In genomic region chr2:10297950-10298349, GRCh38 we compare ENCODE assay signal across 9 cellular contexts. TPM values are rescaled to one million over a fixed set of nuclear protein-coding genes. Genes with fewer than 3 reads are reported as not detected.
A peak's percentile ranks its signal among the peaks of the same experiment; 100 is the strongest.
DNase-seq lines count a peak whose midpoint lies in the region; ATAC-seq, FAIRE-seq and TF ChIP-seq lines count a peak whose summit lies in the region.
"Had no signal": no experiment of that assay in that cellular context is flagged by ENCODE, and none has a peak within 500 bp of the region (broad histone marks: within the 10 kb centered on the region; RNA-seq: fewer than 3 reads in every experiment).

No MANE protein-coding gene starts in this region.

- no peak for ATAC-seq in memory B cell (ENCODE audit: low read depth)
- no peak for ATAC-seq in GM21390 (IDR thresholded peaks at IDR 0.05; ENCODE audit: unreplicated experiment)

- H3K27me3 Mint-ChIP-seq in memory B cell: no peaks in the 10 kb centered on the region

- peak; percentile 93 for DNase-seq in Daoy (ENCODE audit: low read depth)
- peak; percentile 44 for DNase-seq in SKM-1 (lab: John Stamatoyannopoulos, UW; ENCODE audit: unreplicated experiment)
- DNase-seq in amniotic epithelial cell (ENCODE audit: low read depth): peak; percentile 96
- no peak for DNase-seq in memory B cell (ENCODE audit: low spot score in 2 of 2)
- no peak for DNase-seq in HT-29 (ENCODE audit: low spot score)
- no peak for DNase-seq in D721Med (ENCODE audit: insufficient read length, low spot score)
- no peak for DNase-seq in NCI-H526 (lab: John Stamatoyannopoulos, UW)

- H3K36me3 Mint-ChIP-seq in memory B cell: peaks cover 2% of the 10 kb centered on the region

- no peak for TF ChIP-seq CTCF in D721Med (IDR thresholded peaks at IDR 0.05; ENCODE audit: insufficient read depth, missing control alignments)

- H3K27ac Mint-ChIP-seq in memory B cell: no peak overlapping the region

- H3K9me3 Mint-ChIP-seq in memory B cell: peaks cover 5% of the 10 kb centered on the region

- H3K4me3 Mint-ChIP-seq in memory B cell: peak overlapping the region; percentile 24
- H3K4me3 Mint-ChIP-seq: neural crest cell had no signal

- peaks cover 12% of the 10 kb centered on the region for H3K4me1 Mint-ChIP-seq in memory B cell

- FAIRE-seq in D721Med (lab: Jason Lieb, UNC): no peak

RNA-seq across cellular contexts. Expression of gene HPCAL1, which starts 4.8 kb away (rescaled TPM):
- 60.9 and 68.5 TPM in 2 replicates for total RNA-seq in Daoy (2014; rRNA removed; shearing (Covaris generic))
- total RNA-seq in HT-29 (2014; rRNA removed; shearing (Covaris generic)): 151 and 164 TPM in 2 replicates

Comparison
In these comparisons a context has a peak if more than half of its experiments do, and no peak if none do; other contexts are left out.
1. DNase-seq: peak in Daoy (single experiment), SKM-1 (single experiment) and amniotic epithelial cell (single experiment); none in memory B cell (0 of 2), HT-29 (single experiment), D721Med (single experiment) and NCI-H526 (0 of 2).